22 cellular contexts compared by ENCODE assay signal in the genomic region with DNA sequence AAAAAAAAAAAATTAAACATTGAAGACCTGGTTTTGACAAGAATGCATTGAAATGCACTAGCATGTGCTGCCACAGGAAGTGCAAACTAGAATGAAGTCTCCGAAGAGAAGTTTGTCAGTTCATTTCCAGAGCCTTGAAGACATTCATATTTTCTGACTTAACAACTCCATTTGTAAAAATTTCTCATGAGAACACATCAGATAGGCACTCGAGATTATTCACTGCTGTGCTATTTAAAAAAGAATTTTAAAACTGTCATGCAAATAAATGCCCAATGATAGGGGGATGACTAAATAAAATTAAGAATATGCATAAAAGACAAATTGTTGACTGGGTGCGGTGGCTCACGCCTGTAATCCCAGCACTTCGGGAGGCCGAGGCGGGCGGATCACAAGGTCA.
DNase-seq lines count a peak whose midpoint lies in the region; ATAC-seq and TF ChIP-seq lines count a peak whose summit lies in the region.
"Had no signal": no experiment of that assay in that cellular context is flagged by ENCODE, and none has a peak within 500 bp of the region (broad histone marks: within the 10 kb centered on the region; RNA-seq: fewer than 3 reads in every experiment).

No MANE protein-coding gene starts in this region.

- no peak for TF ChIP-seq CTCF in fibroblast of pulmonary artery (IDR thresholded peaks at IDR 0.05; ENCODE audit: low read length, missing control alignments)

- H3K36me3 Mint-ChIP-seq in activated naive CD4-positive, alpha-beta T cell treated with anti-CD3 and anti-CD28 coated beads, Interleukin-2, amount 50 U/mL, for 72 hours, result peaks cover 0 to 3% of the 10 kb centered on the region in 2 donors
- H3K36me3 Mint-ChIP-seq: CD8-positive, alpha-beta T cell had no signal

- H3K27ac Mint-ChIP-seq in activated naive CD4-positive, alpha-beta T cell treated with anti-CD3 and anti-CD28 coated beads, Interleukin-2, amount 50 U/mL, for 72 hours, result no peak overlapping the region
- H3K27ac Mint-ChIP-seq: CD8-positive, alpha-beta T cell had no signal

- no peaks in the 10 kb centered on the region for H3K36me3 ChIP-seq in adipocyte (ENCODE audit: control insufficient read depth, insufficient read depth, low read length, severe bottlenecking)
- H3K36me3 ChIP-seq: SJCRH30 had no signal

- no peak overlapping the region for H3K4me3 ChIP-seq in adipocyte (ENCODE audit: low read length)
- no peak overlapping the region for H3K4me3 ChIP-seq in fibroblast of pulmonary artery (replicated peaks; ENCODE audit: low read depth, low read length)
- H3K4me3 ChIP-seq: SJCRH30 had no signal

- peaks cover 7% of the 10 kb centered on the region for H3K4me1 ChIP-seq in adipocyte (ENCODE audit: control insufficient read depth, insufficient read depth, low read length)
- H3K4me1 ChIP-seq: Caco-2, SJCRH30 had no signal

- peaks cover 1 to 5% of the 10 kb centered on the region in 2 donors for H3K9me3 Mint-ChIP-seq in activated naive CD4-positive, alpha-beta T cell treated with anti-CD3 and anti-CD28 coated beads, Interleukin-2, amount 50 U/mL, for 72 hours
- H3K9me3 Mint-ChIP-seq: CD8-positive, alpha-beta T cell had no signal

- DNase-seq in AG08395 (ENCODE audit: low spot score) (peak; percentile 28), ELR (ENCODE audit: low read depth) (peak; percentile 44), adipocyte (ENCODE audit: low read depth) (peak; percentile 15), fibroblast of pulmonary artery (ENCODE audit: low read depth) (peak; percentile 17), SHP77 (lab: John Stamatoyannopoulos, UW) (no peak)
- no peak for DNase-seq in activated naive CD4-positive, alpha-beta T cell treated with anti-CD3 and anti-CD28 coated beads, Interleukin-2, amount 50 U/mL, for 72 hours (ENCODE audit: low spot score in 2 of 2)
- DNase-seq: 8988T; ACHN; Caco-2; CD8-positive, alpha-beta T cell; Karpas-422; NCI-H1092; NCI-H1417 treated with DMSO at 0.1 percent for 48 hours; NCI-H187 treated with DMSO at 0.1 percent for 48 hours; NCI-H2107; NCI-H524 treated with DMSO at 0.1 percent for 48 hours; NCI-H774; PC-3; SJCRH30 had no signal

- H3K27me3 ChIP-seq in adipocyte (replicated peaks; ENCODE audit: control insufficient read depth, insufficient read depth, low read length), result no peaks in the 10 kb centered on the region
- H3K27me3 ChIP-seq: SJCRH30 had no signal

- H3K9me3 ChIP-seq in adipocyte (ENCODE audit: control insufficient read depth, low read length), result no peaks in the 10 kb centered on the region
- H3K9me3 ChIP-seq: Caco-2, SJCRH30 had no signal

- no peak for ATAC-seq in activated naive CD4-positive, alpha-beta T cell treated with anti-CD3 and anti-CD28 coated beads, Interleukin-2, amount 50 U/mL, for 72 hours
- no peak for ATAC-seq in GM18907 (IDR thresholded peaks at IDR 0.05; ENCODE audit: unreplicated experiment)
- ATAC-seq in HG03571 (IDR thresholded peaks at IDR 0.05; ENCODE audit: unreplicated experiment), result no peak
- ATAC-seq: CD8-positive, alpha-beta T cell; HCT116; PC-3 had no signal

- H3K9ac ChIP-seq in adipocyte (ENCODE audit: low read length), result no peak overlapping the region

Comparison
In these comparisons a context has a peak if more than half of its experiments do, and no peak if none do; other contexts are left out.
1. DNase-seq: peak in AG08395 (single experiment), ELR (single experiment), adipocyte (single experiment) and fibroblast of pulmonary artery (single experiment); none in activated naive CD4-positive, alpha-beta T cell treated with anti-CD3 and anti-CD28 coated beads, Interleukin-2, amount 50 U/mL, for 72 hours (0 of 2) and SHP77 (0 of 2).